8 cellular contexts compared by ENCODE assay signal in genomic region chr6:119346914-119347313, GRCh38. TPM values are rescaled to one million over a fixed set of nuclear protein-coding genes. Genes with fewer than 3 reads are reported as not detected.
A peak's percentile ranks its signal among the peaks of the same experiment; 100 is the strongest.
DNase-seq lines count a peak whose midpoint lies in the region; ATAC-seq and TF ChIP-seq lines count a peak whose summit lies in the region.

No MANE protein-coding gene starts in this region.

- H3K27ac Mint-ChIP-seq in IgD-negative memory B cell: peak overlapping the region in 2 of 3 donors; percentile 12 to 32

- no peaks in the 10 kb centered on the region for H3K36me3 Mint-ChIP-seq in IgD-negative memory B cell

- H3K9ac ChIP-seq in BLaER1: no peak overlapping the region
- H3K9ac ChIP-seq in endocrine pancreas (ENCODE audit: control insufficient read depth, insufficient read depth, low read length): peak overlapping the region; percentile 91

- H3K4me1 Mint-ChIP-seq in IgD-negative memory B cell: peaks cover 20 to 43% (median 33%) of the 10 kb centered on the region in 3 donors

- H3K36me3 ChIP-seq in BLaER1 (no peaks in the 10 kb centered on the region), endocrine pancreas (ENCODE audit: control insufficient read depth, insufficient read depth, low read length) (no peaks in the 10 kb centered on the region), neutrophil (no peaks in the 10 kb centered on the region)

- no peaks in the 10 kb centered on the region for H3K9me3 Mint-ChIP-seq in IgD-negative memory B cell

- DNase-seq in AG08396 (ENCODE audit: low spot score) (no peak), glomerular visceral epithelial cell (ENCODE audit: extremely low spot score) (no peak)

- H3K9me3 ChIP-seq in BLaER1 (no peaks in the 10 kb centered on the region), endocrine pancreas (ENCODE audit: control insufficient read depth, low read length) (no peaks in the 10 kb centered on the region), neutrophil (no peaks in the 10 kb centered on the region)

- peak overlapping the region; percentile 87 to 98 (median 92) for H3K4me3 Mint-ChIP-seq in IgD-negative memory B cell

- TF ChIP-seq CTCF in neutrophil (IDR thresholded peaks at IDR 0.05): no peak

- peak overlapping the region; percentile 99 for H3K4me2 ChIP-seq in BLaER1

- H4K20me1 ChIP-seq in BLaER1: peaks cover 64% of the 10 kb centered on the region

- H3K4me3 ChIP-seq in BLaER1: peak overlapping the region; percentile 82
- peak overlapping the region; percentile 96 for H3K4me3 ChIP-seq in endocrine pancreas (ENCODE audit: control insufficient read depth, insufficient read depth, low read length)
- peak overlapping the region; percentile 88 to 89 for H3K4me3 ChIP-seq in neutrophil (ENCODE audit: low read depth in 1 of 2, low read length in 1 of 2)

- H3K27ac ChIP-seq in BLaER1 (no peak overlapping the region), neutrophil (peak overlapping the region; percentile 77)

- ATAC-seq in GM21528 (IDR thresholded peaks at IDR 0.05; ENCODE audit: low FRiP score, unreplicated experiment): no peak
- no peak for ATAC-seq in GM19397 (IDR thresholded peaks at IDR 0.05; ENCODE audit: unreplicated experiment)

- H3K27me3 ChIP-seq in BLaER1 (peaks cover 58% of the 10 kb centered on the region), endocrine pancreas (ENCODE audit: control insufficient read depth, insufficient read depth, low read length) (no peaks in the 10 kb centered on the region), neutrophil (no peaks in the 10 kb centered on the region)

- H3K27me3 Mint-ChIP-seq in IgD-negative memory B cell: no peaks in the 10 kb centered on the region

- H3K4me1 ChIP-seq in BLaER1 (peaks cover 30% of the 10 kb centered on the region), endocrine pancreas (ENCODE audit: control insufficient read depth, insufficient read depth, low read length) (peaks cover 27% of the 10 kb centered on the region), neutrophil (ENCODE audit: control insufficient read depth in 1 of 2, insufficient read depth in 1 of 2, low read depth in 1 of 2, low read length in 1 of 2) (peaks cover 28 to 34% of the 10 kb centered on the region in 2 experiments)

RNA-seq across cellular contexts. Expression of gene MAN1A1, which starts 2.6 kb away (rescaled TPM):
- 16.9 TPM for polyA plus RNA-seq in IgD-negative memory B cell
